In the genomic region with DNA sequence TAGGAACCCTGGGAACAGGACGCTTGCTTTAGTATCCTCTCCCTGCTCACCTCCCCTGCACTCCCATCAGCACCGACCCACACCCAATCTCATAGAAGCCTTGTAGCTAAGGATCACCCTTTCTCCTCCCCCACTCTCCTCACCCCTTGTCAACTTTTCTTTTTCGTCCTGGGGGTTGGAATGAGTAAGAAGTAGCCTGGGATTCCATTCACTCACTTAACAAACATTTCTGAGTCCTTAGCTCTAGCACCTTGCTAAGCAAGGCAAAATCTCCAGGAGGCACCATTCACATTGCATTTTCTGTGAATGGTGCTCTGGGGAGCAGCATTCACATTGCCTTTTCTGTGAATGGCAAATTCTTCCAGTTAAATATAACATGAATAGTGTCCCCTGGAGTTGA, we compare ENCODE assay signal across 10 cellular contexts. TPM values are rescaled to one million over a fixed set of nuclear protein-coding genes. Genes with fewer than 3 reads are reported as not detected.
DNase-seq lines count a peak whose midpoint lies in the region; ATAC-seq and TF ChIP-seq lines count a peak whose summit lies in the region.
"Had no signal": no experiment of that assay in that cellular context is flagged by ENCODE, and none has a peak within 500 bp of the region (broad histone marks: within the 10 kb centered on the region; RNA-seq: fewer than 3 reads in every experiment).

No MANE protein-coding gene starts in this region.

- POLR2A ChIA-PET in activated CD8-positive, alpha-beta T cell treated with anti-CD3 and anti-CD28 coated beads for 36 hours (lab: Charles Lee): interaction anchor here (0.7 to 2.7 kb wide), 4 partner anchors 13 to 36 kb away, joined by 3 to 15 read pairs (median 4); no protein-coding TSS in a partner anchor

- no peak for DNase-seq in activated naive CD4-positive, alpha-beta T cell treated with anti-CD3 and anti-CD28 coated beads, Interleukin-2, amount 10 ng/mL, durations not matched to agents 7 days and 5 days
- no peak for DNase-seq in activated naive CD4-positive, alpha-beta T cell (lab: John Stamatoyannopoulos, UW)
- DNase-seq in activated CD8-positive, alpha-beta T cell treated with anti-CD3 and anti-CD28 coated beads for 36 hours: no peak
- no peak for DNase-seq in stimulated activated naive CD8-positive, alpha-beta T cell treated with anti-CD3 and anti-CD28 coated beads, Interleukin-15, amount 100 ng/mL, for 72 hours
- DNase-seq in SKM-1 treated with dmso at 0.1 percent for 144 hours (lab: John Stamatoyannopoulos, UW; ENCODE audit: unreplicated experiment): no peak
- no peak for DNase-seq in lower leg skin (ENCODE audit: low spot score in 2 of 2)
- no peak for DNase-seq in cerebellum (ENCODE audit: low spot score)
- DNase-seq: activated CD4-positive, alpha-beta T cell treated with anti-CD3 and anti-CD28 coated beads for 48 hours; NCI-H1694 treated with DMSO at 0.1 percent for 48 hours had no signal

- no peak for ATAC-seq in activated CD8-positive, alpha-beta T cell treated with anti-CD3 and anti-CD28 coated beads for 36 hours
- no peak for ATAC-seq in stimulated activated naive CD8-positive, alpha-beta T cell treated with anti-CD3 and anti-CD28 coated beads, Interleukin-15, amount 100 ng/mL, for 72 hours

- no peak for TF ChIP-seq CTCF in activated CD8-positive, alpha-beta T cell treated with anti-CD3 and anti-CD28 coated beads for 36 hours (IDR thresholded peaks at IDR 0.05)
- TF ChIP-seq CTCF in lower leg skin (IDR thresholded peaks at IDR 0.05): no peak

- H3K27ac Mint-ChIP-seq in activated naive CD4-positive, alpha-beta T cell treated with anti-CD3 and anti-CD28 coated beads, Interleukin-2, amount 10 ng/mL, durations not matched to agents 7 days and 5 days: peak overlapping the region; percentile 96
- H3K27ac Mint-ChIP-seq in activated CD8-positive, alpha-beta T cell treated with anti-CD3 and anti-CD28 coated beads for 36 hours: peak overlapping the region; percentile 93
- peak overlapping the region in 1 of 2 donors; percentile 86 for H3K27ac Mint-ChIP-seq in stimulated activated naive CD8-positive, alpha-beta T cell treated with anti-CD3 and anti-CD28 coated beads, Interleukin-15, amount 100 ng/mL, for 72 hours

- 51 to 53% methylated on average over 3 of the region's 3 CpGs for WGBS in lower leg skin, 2 donors

- no peak for TF ChIP-seq POLR2A in lower leg skin (IDR thresholded peaks at IDR 0.05)

- intact Hi-C loops in activated CD8-positive, alpha-beta T cell treated with anti-CD3 and anti-CD28 coated beads for 36 hours (cut with micrococcal nuclease): loop anchor here (5.0 kb wide), 1 partner anchor 43 kb away; a partner anchor contains a TSS
- intact Hi-C loops in lower leg skin (cut with DNase I; ENCODE audit: low total_unique reads): no loop called here

- H3K4me3 Mint-ChIP-seq in activated naive CD4-positive, alpha-beta T cell treated with anti-CD3 and anti-CD28 coated beads, Interleukin-2, amount 10 ng/mL, durations not matched to agents 7 days and 5 days: peak overlapping the region; percentile 95
- peak overlapping the region; percentile 93 for H3K4me3 Mint-ChIP-seq in activated CD8-positive, alpha-beta T cell treated with anti-CD3 and anti-CD28 coated beads for 36 hours
- peak overlapping the region; percentile 87 to 97 for H3K4me3 Mint-ChIP-seq in stimulated activated naive CD8-positive, alpha-beta T cell treated with anti-CD3 and anti-CD28 coated beads, Interleukin-15, amount 100 ng/mL, for 72 hours

- H3K4me3 ChIP-seq in iPS-11a (ENCODE audit: low read depth, low read length) (peak overlapping the region; percentile 62), lower leg skin (ENCODE audit: low read depth, poor library complexity, severe bottlenecking) (no peak overlapping the region)

- H3K36me3 Mint-ChIP-seq in activated naive CD4-positive, alpha-beta T cell treated with anti-CD3 and anti-CD28 coated beads, Interleukin-2, amount 10 ng/mL, durations not matched to agents 7 days and 5 days: peaks cover 21% of the 10 kb centered on the region
- H3K36me3 Mint-ChIP-seq in activated CD8-positive, alpha-beta T cell treated with anti-CD3 and anti-CD28 coated beads for 36 hours (ENCODE audit: low read depth): peaks cover 6% of the 10 kb centered on the region

- peaks cover 31% of the 10 kb centered on the region for H3K4me1 Mint-ChIP-seq in activated naive CD4-positive, alpha-beta T cell treated with anti-CD3 and anti-CD28 coated beads, Interleukin-2, amount 10 ng/mL, durations not matched to agents 7 days and 5 days
- H3K4me1 Mint-ChIP-seq in activated CD8-positive, alpha-beta T cell treated with anti-CD3 and anti-CD28 coated beads for 36 hours (ENCODE audit: low read depth): peaks cover 20% of the 10 kb centered on the region
- H3K4me1 Mint-ChIP-seq in stimulated activated naive CD8-positive, alpha-beta T cell treated with anti-CD3 and anti-CD28 coated beads, Interleukin-15, amount 100 ng/mL, for 72 hours: peaks cover 18% of the 10 kb centered on the region

- no peaks in the 10 kb centered on the region for H3K9me3 Mint-ChIP-seq in activated naive CD4-positive, alpha-beta T cell treated with anti-CD3 and anti-CD28 coated beads, Interleukin-2, amount 10 ng/mL, durations not matched to agents 7 days and 5 days
- no peaks in the 10 kb centered on the region for H3K9me3 Mint-ChIP-seq in activated CD8-positive, alpha-beta T cell treated with anti-CD3 and anti-CD28 coated beads for 36 hours
- H3K9me3 Mint-ChIP-seq in stimulated activated naive CD8-positive, alpha-beta T cell treated with anti-CD3 and anti-CD28 coated beads, Interleukin-15, amount 100 ng/mL, for 72 hours: peaks cover 0 to 9% of the 10 kb centered on the region in 2 donors

- CTCF ChIA-PET in activated naive CD4-positive, alpha-beta T cell treated with anti-CD3 and anti-CD28 coated beads, Interleukin-2, amount 10 ng/mL, durations not matched to agents 7 days and 5 days (lab: Charles Lee): interaction anchor here (1.3 to 2.2 kb wide), 3 partner anchors 11 to 67 kb away, joined by 3 to 12 read pairs (median 6); a partner anchor contains a TSS
- CTCF ChIA-PET in activated CD8-positive, alpha-beta T cell treated with anti-CD3 and anti-CD28 coated beads for 36 hours (lab: Charles Lee): interaction anchor here (1.0 to 2.6 kb wide), 4 partner anchors 35 to 398 kb away, joined by 3 to 9 read pairs (median 4); no protein-coding TSS in a partner anchor

- H3K27me3 Mint-ChIP-seq in activated naive CD4-positive, alpha-beta T cell treated with anti-CD3 and anti-CD28 coated beads, Interleukin-2, amount 10 ng/mL, durations not matched to agents 7 days and 5 days: no peaks in the 10 kb centered on the region
- H3K27me3 Mint-ChIP-seq in activated CD8-positive, alpha-beta T cell treated with anti-CD3 and anti-CD28 coated beads for 36 hours: no peaks in the 10 kb centered on the region
- no peaks in the 10 kb centered on the region for H3K27me3 Mint-ChIP-seq in stimulated activated naive CD8-positive, alpha-beta T cell treated with anti-CD3 and anti-CD28 coated beads, Interleukin-15, amount 100 ng/mL, for 72 hours

RNA-seq across cellular contexts. Expression of a gene that starts 1.1 kb away (rescaled TPM):
- 1 to 10 TPM; 6.4 to 7.4 TPM for total RNA-seq in activated CD8-positive, alpha-beta T cell treated with anti-CD3 and anti-CD28 coated beads for 36 hours
- total RNA-seq in lower leg skin (10 to 100 TPM; 24.2 to 41.4 (median 28.8) TPM), cerebellum (10.5 TPM)

RNA-seq across cellular contexts. Expression of a gene that starts 10.9 kb away (rescaled TPM):
- total RNA-seq in activated CD8-positive, alpha-beta T cell treated with anti-CD3 and anti-CD28 coated beads for 36 hours: 1 to 10 TPM; 5.2 TPM
- total RNA-seq in lower leg skin (100 to 1,000 TPM; 181 to 244 (median 191) TPM), cerebellum (16.9 TPM)

RNA-seq across cellular contexts. Expression of a gene that starts 20.7 kb away (rescaled TPM):
- total RNA-seq in activated CD8-positive, alpha-beta T cell treated with anti-CD3 and anti-CD28 coated beads for 36 hours: under 1 TPM in 1 of 2 experiments, not detected in 1; 0.40 TPM
- total RNA-seq in lower leg skin (1 to 10 TPM; 1.6 to 3.8 (median 1.9) TPM), cerebellum (1.5 TPM)

RNA-seq across cellular contexts. Expression of a gene that starts 23.8 kb away (rescaled TPM):
- 1 to 10 TPM in 1 of 2 experiments, under 1 TPM in 1; 0.95 to 1.3 TPM for total RNA-seq in activated CD8-positive, alpha-beta T cell treated with anti-CD3 and anti-CD28 coated beads for 36 hours
- 1 to 10 TPM in 1 of 4 donors, under 1 TPM in 2, not detected in 1; 0.44 to 3.8 (median 0.62) TPM for total RNA-seq in lower leg skin
- total RNA-seq in cerebellum: 1.7 TPM

RNA-seq across cellular contexts. Expression of a gene that starts 41.4 kb away (rescaled TPM):
- total RNA-seq in activated CD8-positive, alpha-beta T cell treated with anti-CD3 and anti-CD28 coated beads for 36 hours: 10 to 100 TPM; 32.5 to 34.0 TPM
- total RNA-seq in lower leg skin (10 to 100 TPM; 42.8 to 82.0 (median 59.7) TPM), cerebellum (8.4 TPM)

Comparison
In these comparisons a context has a peak if more than half of its experiments do, and no peak if none do; other contexts are left out.
1. RNA of a gene that starts 10.9 kb away (total RNA-seq): 181 to 244 TPM in lower leg skin; 16.9 TPM in cerebellum (single experiment) and 5.2 TPM in activated CD8-positive, alpha-beta T cell treated with anti-CD3 and anti-CD28 coated beads for 36 hours; every median in the first group is over 10 times any median in the second.
2. Peak in every context shown above with its lines, with median percentiles within 50 percentile points of each other: H3K4me3 Mint-ChIP-seq.